In the genomic region with DNA sequence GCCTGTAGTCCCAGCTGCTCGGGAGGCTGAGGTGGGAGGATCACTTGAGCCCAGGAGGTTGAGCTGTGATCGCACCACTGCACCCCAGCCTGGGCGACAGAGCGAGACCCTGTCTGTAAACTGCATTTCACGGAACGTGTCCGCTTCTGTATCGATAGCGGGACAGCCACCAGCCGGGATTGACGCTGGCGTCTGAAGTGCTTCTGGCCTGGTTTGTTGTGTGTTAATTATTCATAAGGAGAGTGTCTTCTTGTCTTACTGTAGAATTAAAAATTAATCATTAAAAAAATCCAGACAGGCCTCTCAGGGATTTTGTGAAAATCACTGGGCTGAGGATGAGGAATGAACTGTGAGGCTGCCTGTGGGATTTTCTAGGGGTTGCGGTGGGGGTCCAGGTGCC, we compare ENCODE assay signal across 27 cellular contexts. TPM values are rescaled to one million over a fixed set of nuclear protein-coding genes. Genes with fewer than 3 reads are reported as not detected.
"Had no signal": no experiment of that assay in that cellular context is flagged by ENCODE, and none has a peak within 500 bp of the region (broad histone marks: within the 10 kb centered on the region; RNA-seq: fewer than 3 reads in every experiment).

No MANE protein-coding gene starts in this region.

- H3K4me1 Mint-ChIP-seq: brain had no signal

- H3K27me3 Mint-ChIP-seq: brain had no signal

- H3K27ac ChIP-seq: cardiac muscle cell, colonic mucosa, lower lobe of right lung, neutrophil, thyroid gland had no signal

- H3K27me3 ChIP-seq: adrenal gland, cardiac muscle cell, colonic mucosa, dorsolateral prefrontal cortex, gastrocnemius medialis, neutrophil, thyroid gland, upper lobe of left lung had no signal

- H3K27ac Mint-ChIP-seq: activated naive CD4-positive, alpha-beta T cell treated with anti-CD3 and anti-CD28 coated beads for 36 hours; activated naive CD8-positive, alpha-beta T cell treated with anti-CD3 and anti-CD28 coated beads for 36 hours; nephron progenitor cell; stimulated activated memory B cell treated with anti-CD40 and anti-IgM and Interleukin-4, amounts not matched to agents 10 μg/mL and 1 μg/mL and 100 μg/mL, for 72 hours; T-cell; T-helper 2 cell treated with Interferon-gamma antibody and Interleukin-4, amounts not matched to agents 5 μg/mL and 100 μg/mL, for 36 hours had no signal

- H3K36me3 Mint-ChIP-seq: activated naive CD8-positive, alpha-beta T cell treated with anti-CD3 and anti-CD28 coated beads for 36 hours; immature natural killer cell; stimulated activated memory B cell treated with anti-CD40 and anti-IgM and Interleukin-4, amounts not matched to agents 10 μg/mL and 1 μg/mL and 100 μg/mL, for 72 hours; T-cell had no signal

- H3K9me3 Mint-ChIP-seq: activated naive CD4-positive, alpha-beta T cell treated with anti-CD3 and anti-CD28 coated beads for 36 hours; activated naive CD8-positive, alpha-beta T cell treated with anti-CD3 and anti-CD28 coated beads for 36 hours; immature natural killer cell; nephron progenitor cell; stimulated activated memory B cell treated with anti-CD40 and anti-IgM and Interleukin-4, amounts not matched to agents 10 μg/mL and 1 μg/mL and 100 μg/mL, for 72 hours; T-cell; T-helper 2 cell treated with Interferon-gamma antibody and Interleukin-4, amounts not matched to agents 5 μg/mL and 100 μg/mL, for 36 hours had no signal

- H3K4me3 Mint-ChIP-seq: activated naive CD4-positive, alpha-beta T cell treated with anti-CD3 and anti-CD28 coated beads for 36 hours; activated naive CD8-positive, alpha-beta T cell treated with anti-CD3 and anti-CD28 coated beads for 36 hours; brain; nephron progenitor cell; stimulated activated memory B cell treated with anti-CD40 and anti-IgM and Interleukin-4, amounts not matched to agents 10 μg/mL and 1 μg/mL and 100 μg/mL, for 72 hours; T-cell; T-helper 2 cell treated with Interferon-gamma antibody and Interleukin-4, amounts not matched to agents 5 μg/mL and 100 μg/mL, for 36 hours had no signal

- H3K9me3 ChIP-seq: adrenal gland, colonic mucosa, gastrocnemius medialis, lower lobe of right lung, neutrophil, stomach, thyroid gland, upper lobe of left lung had no signal

- H3K4me3 ChIP-seq: adrenal gland, cardiac muscle cell, colonic mucosa, dorsolateral prefrontal cortex, gastrocnemius medialis, lower lobe of right lung, smooth muscle cell, stomach, thyroid gland, upper lobe of left lung had no signal

- DNase-seq: cerebellar nuclear complex had no signal

- H3K4me1 ChIP-seq: adrenal gland, colonic mucosa, gastrocnemius medialis, thyroid gland had no signal

- H3K36me3 ChIP-seq: cardiac muscle cell, colonic mucosa, gastrocnemius medialis, neutrophil, thyroid gland had no signal

RNA-seq across cellular contexts. Expression of gene MISP, which starts 16.2 kb away (rescaled TPM):
- total RNA-seq: activated naive CD4-positive, alpha-beta T cell treated with anti-CD3 and anti-CD28 coated beads for 36 hours had no signal

RNA-seq across cellular contexts. Expression of gene PALM, which starts 26.0 kb away (rescaled TPM):
- total RNA-seq: activated naive CD8-positive, alpha-beta T cell treated with anti-CD3 and anti-CD28 coated beads for 36 hours had no signal

RNA-seq across cellular contexts. Expression of gene PRSS57, which starts 39.5 kb away (rescaled TPM):
- total RNA-seq: activated naive CD4-positive, alpha-beta T cell treated with anti-CD3 and anti-CD28 coated beads for 36 hours; activated naive CD8-positive, alpha-beta T cell treated with anti-CD3 and anti-CD28 coated beads for 36 hours; aorta; cardiac muscle cell; colonic mucosa; gastrocnemius medialis; kidney; left lobe of liver; lower lobe of right lung; mesenteric fat pad; mucosa of gallbladder; osteocyte; posterior vena cava; smooth muscle cell; stomach; thyroid gland had no signal
